13 cellular contexts compared by ENCODE assay signal in genomic region chr11:290621-291231, GRCh38. TPM values are rescaled to one million over a fixed set of nuclear protein-coding genes. Genes with fewer than 3 reads are reported as not detected.
A peak's percentile ranks its signal among the peaks of the same experiment; 100 is the strongest.
DNase-seq lines count a peak whose midpoint lies in the region; ATAC-seq and TF ChIP-seq lines count a peak whose summit lies in the region.
"Had no signal": no experiment of that assay in that cellular context is flagged by ENCODE, and none has a peak within 500 bp of the region (broad histone marks: within the 10 kb centered on the region; RNA-seq: fewer than 3 reads in every experiment).

No MANE protein-coding gene starts in this region.

- H3K36me3 ChIP-seq in right atrium auricular region (no peaks in the 10 kb centered on the region), upper lobe of right lung (peaks cover 4% of the 10 kb centered on the region)
- H3K36me3 ChIP-seq: BE2C, cardiac muscle cell had no signal

- H3K27ac Mint-ChIP-seq in activated naive CD8-positive, alpha-beta T cell: peak overlapping the region; percentile 85
- peak overlapping the region; percentile 19 for H3K27ac Mint-ChIP-seq in mesothelial cell of epicardium

- H3K27me3 Mint-ChIP-seq in activated naive CD8-positive, alpha-beta T cell: no peaks in the 10 kb centered on the region
- peaks cover 10% of the 10 kb centered on the region for H3K27me3 Mint-ChIP-seq in mesothelial cell of epicardium (ENCODE audit: low read depth)

- H3K4me1 ChIP-seq in right atrium auricular region (peaks cover 0 to 23% of the 10 kb centered on the region in 2 donors), upper lobe of right lung (peaks cover 18% of the 10 kb centered on the region)
- H3K4me1 ChIP-seq: BE2C had no signal

- H3K4me3 ChIP-seq in right atrium auricular region: no peak overlapping the region
- no peak overlapping the region for H3K4me3 ChIP-seq in upper lobe of right lung
- H3K4me3 ChIP-seq: cardiac muscle cell, skin epidermis had no signal

- no peaks in the 10 kb centered on the region for H3K9me3 Mint-ChIP-seq in activated naive CD8-positive, alpha-beta T cell (ENCODE audit: low read depth)
- no peaks in the 10 kb centered on the region for H3K9me3 Mint-ChIP-seq in mesothelial cell of epicardium

- no peaks in the 10 kb centered on the region for H3K36me3 Mint-ChIP-seq in activated naive CD8-positive, alpha-beta T cell
- no peaks in the 10 kb centered on the region for H3K36me3 Mint-ChIP-seq in mesothelial cell of epicardium

- ATAC-seq in Right ventricle myocardium inferior: no peak
- no peak for ATAC-seq in upper lobe of right lung

- H3K27me3 ChIP-seq in right atrium auricular region (no peaks in the 10 kb centered on the region), upper lobe of right lung (peaks cover 5% of the 10 kb centered on the region)

- no peaks in the 10 kb centered on the region for H3K9me3 ChIP-seq in right atrium auricular region
- H3K9me3 ChIP-seq in upper lobe of right lung: no peaks in the 10 kb centered on the region
- H3K9me3 ChIP-seq: BE2C had no signal

- peak overlapping the region; percentile 80 for H3K4me3 Mint-ChIP-seq in activated naive CD8-positive, alpha-beta T cell
- H3K4me3 Mint-ChIP-seq in mesothelial cell of epicardium: peak overlapping the region; percentile 70

- H3K27ac ChIP-seq in right atrium auricular region (no peak overlapping the region), upper lobe of right lung (no peak overlapping the region)
- H3K27ac ChIP-seq: cardiac muscle cell had no signal

- H3K4me1 Mint-ChIP-seq in activated naive CD8-positive, alpha-beta T cell (ENCODE audit: low read depth): peaks cover 37% of the 10 kb centered on the region
- H3K4me1 Mint-ChIP-seq in mesothelial cell of epicardium: peaks cover 24% of the 10 kb centered on the region

- TF ChIP-seq CTCF in right atrium auricular region (IDR thresholded peaks at IDR 0.05) (no peak), mesothelial cell of epicardium (IDR thresholded peaks at IDR 0.05; ENCODE audit: unreplicated experiment) (no peak), upper lobe of right lung (IDR thresholded peaks at IDR 0.05) (no peak), GM10266 (IDR thresholded peaks at IDR 0.05; ENCODE audit: control insufficient read depth, insufficient read depth, low read depth, missing control alignments) (no peak)

- intact Hi-C loops in Right ventricle myocardium inferior (cut with DNase I): no loop called here
- intact Hi-C loops in upper lobe of right lung (cut with DNase I): no loop called here

- DNase-seq in Right ventricle myocardium inferior (ENCODE audit: missing footprints) (peak; percentile 60), right atrium auricular region (ENCODE audit: low spot score) (no peak), mesothelial cell of epicardium (ENCODE audit: low spot score in 2 of 2, unreplicated experiment in 2 of 2) (peak in 1 of 2 experiments; percentile 2), upper lobe of right lung (peak; percentile 59), GM10266 (ENCODE audit: extremely low spot score) (no peak), globus pallidus (ENCODE audit: low spot score) (no peak), RKO (ENCODE audit: low spot score) (no peak)
- DNase-seq: BE2C, NCI-H2081 treated with DMSO at 0.1 percent for 48 hours had no signal

RNA-seq across cellular contexts. Expression of gene PGGHG, which starts 1.8 kb away (rescaled TPM):
- 10.0 TPM for total RNA-seq in Right ventricle myocardium inferior
- total RNA-seq in right atrium auricular region: 1 to 10 TPM; 4.9 to 9.4 TPM
- 101 to 109 TPM (median 103 TPM) in 3 replicates for total RNA-seq in mesothelial cell of epicardium
- total RNA-seq in upper lobe of right lung: 105 TPM

RNA-seq across cellular contexts. Expression of gene IFITM5, which starts 8.6 kb away (rescaled TPM):
- not detected for total RNA-seq in Right ventricle myocardium inferior
- not detected for total RNA-seq in right atrium auricular region
- total RNA-seq in mesothelial cell of epicardium: not detected in 3 replicates
- not detected for total RNA-seq in upper lobe of right lung
- total RNA-seq: cardiac muscle cell, RPMI7951 had no signal

RNA-seq across cellular contexts. Expression of gene NLRP6, which starts 12.5 kb away (rescaled TPM):
- total RNA-seq in Right ventricle myocardium inferior: 0.14 TPM
- total RNA-seq in right atrium auricular region: under 1 TPM; 0.19 to 0.20 TPM
- total RNA-seq in mesothelial cell of epicardium: not detected in 3 replicates
- 1.7 TPM for total RNA-seq in upper lobe of right lung
- total RNA-seq: cardiac muscle cell, RPMI7951 had no signal

RNA-seq across cellular contexts. Expression of gene IFITM2, which starts 16.9 kb away (rescaled TPM):
- total RNA-seq in Right ventricle myocardium inferior (253 TPM), right atrium auricular region (100 to 1,000 TPM; 120 to 296 TPM), mesothelial cell of epicardium (208 to 224 TPM (median 210 TPM) in 3 replicates), upper lobe of right lung (521 TPM)

RNA-seq across cellular contexts. Expression of gene IFITM1, which starts 23.1 kb away (rescaled TPM):
- total RNA-seq in Right ventricle myocardium inferior (125 TPM), right atrium auricular region (100 to 1,000 TPM in 1 of 2 donors, 10 to 100 TPM in 1; 82.3 to 241 TPM), mesothelial cell of epicardium (120 to 128 TPM (median 122 TPM) in 3 replicates), upper lobe of right lung (128 TPM)

Comparison
In these comparisons a context has a peak if more than half of its experiments do, and no peak if none do; other contexts are left out.
1. DNase-seq: peak in Right ventricle myocardium inferior (single experiment) and upper lobe of right lung (single experiment); none in right atrium auricular region (single experiment), GM10266 (single experiment), globus pallidus (single experiment) and RKO (single experiment).